In genomic region chrX:103918050-103918449, GRCh38 we compare ENCODE assay signal across 8 cellular contexts. TPM values are rescaled to one million over a fixed set of nuclear protein-coding genes. Genes with fewer than 3 reads are reported as not detected.
DNase-seq lines count a peak whose midpoint lies in the region; ATAC-seq lines count a peak whose summit lies in the region.

No MANE protein-coding gene starts in this region.

- intact Hi-C loops in Right ventricle myocardium inferior (cut with DNase I): no loop called here
- intact Hi-C loops in cardiac septum (cut with DNase I): no loop called here

- no peaks in the 10 kb centered on the region for H3K9me3 Mint-ChIP-seq in stimulated activated naive CD8-positive, alpha-beta T cell treated with anti-CD3 and anti-CD28 coated beads, Interleukin-15, amount 100 ng/mL, for 72 hours

- H3K27me3 ChIP-seq in mucosa of stomach (ENCODE audit: control insufficient read depth, insufficient read depth, low read length): no peaks in the 10 kb centered on the region

- peak overlapping the region; percentile 57 for H3K9ac ChIP-seq in mucosa of stomach (ENCODE audit: low read length)

- H3K36me3 ChIP-seq in mucosa of stomach (ENCODE audit: control insufficient read depth, insufficient read depth, low read length): no peaks in the 10 kb centered on the region

- peak; percentile 86 for ATAC-seq in Right ventricle myocardium inferior
- ATAC-seq in HG03439 (IDR thresholded peaks at IDR 0.05; ENCODE audit: unreplicated experiment): peak; percentile 50
- peak; percentile 39 for ATAC-seq in esophagus mucosa
- peak; percentile 63 for ATAC-seq in stimulated activated naive CD8-positive, alpha-beta T cell treated with anti-CD3 and anti-CD28 coated beads, Interleukin-15, amount 100 ng/mL, for 72 hours

- H3K27ac Mint-ChIP-seq in stimulated activated naive CD8-positive, alpha-beta T cell treated with anti-CD3 and anti-CD28 coated beads, Interleukin-15, amount 100 ng/mL, for 72 hours: peak overlapping the region in 1 of 2 donors; percentile 99

- H3K27me3 Mint-ChIP-seq in stimulated activated naive CD8-positive, alpha-beta T cell treated with anti-CD3 and anti-CD28 coated beads, Interleukin-15, amount 100 ng/mL, for 72 hours: no peaks in the 10 kb centered on the region

- DNase-seq in Right ventricle myocardium inferior (ENCODE audit: missing footprints) (no peak), cardiac septum (ENCODE audit: low spot score) (no peak), NCI-H524 (lab: John Stamatoyannopoulos, UW) (peak; percentile 91 to 92), activated T-cell treated with anti-CD3 and anti-CD28 coated beads for 1 hour (ENCODE audit: low read depth) (peak; percentile 27)
- peak; percentile 33 to 54 for DNase-seq in stimulated activated naive CD8-positive, alpha-beta T cell treated with anti-CD3 and anti-CD28 coated beads, Interleukin-15, amount 100 ng/mL, for 72 hours

- H3K4me1 Mint-ChIP-seq in stimulated activated naive CD8-positive, alpha-beta T cell treated with anti-CD3 and anti-CD28 coated beads, Interleukin-15, amount 100 ng/mL, for 72 hours: peaks cover 24% of the 10 kb centered on the region

- no peaks in the 10 kb centered on the region for H3K4me1 ChIP-seq in mucosa of stomach (ENCODE audit: control insufficient read depth, insufficient read depth, low read length)

- H3K4me3 Mint-ChIP-seq in stimulated activated naive CD8-positive, alpha-beta T cell treated with anti-CD3 and anti-CD28 coated beads, Interleukin-15, amount 100 ng/mL, for 72 hours: peak overlapping the region; percentile 94 to 99

- no peaks in the 10 kb centered on the region for H3K9me3 ChIP-seq in mucosa of stomach (ENCODE audit: control insufficient read depth, low read length)

- H3K4me3 ChIP-seq in mucosa of stomach (ENCODE audit: low read length): peak overlapping the region; percentile 8

RNA-seq across cellular contexts. Expression of gene TMSB15B, which starts 44.4 kb away (rescaled TPM):
- total RNA-seq in Right ventricle myocardium inferior: 0.27 TPM
- 1.3 TPM for total RNA-seq in cardiac septum
- total RNA-seq in esophagus mucosa: 1.1 TPM

Comparison
In these comparisons a context has a peak if more than half of its experiments do, and no peak if none do; other contexts are left out.
1. DNase-seq: peak in NCI-H524 (2 of 2), activated T-cell treated with anti-CD3 and anti-CD28 coated beads for 1 hour (single experiment) and stimulated activated naive CD8-positive, alpha-beta T cell treated with anti-CD3 and anti-CD28 coated beads, Interleukin-15, amount 100 ng/mL, for 72 hours (2 of 2); none in Right ventricle myocardium inferior (single experiment) and cardiac septum (single experiment).
2. Peak in every context shown above with its lines, with median percentiles within 50 percentile points of each other: ATAC-seq.